ENCODE assay signal across 26 cellular contexts in the genomic region with DNA sequence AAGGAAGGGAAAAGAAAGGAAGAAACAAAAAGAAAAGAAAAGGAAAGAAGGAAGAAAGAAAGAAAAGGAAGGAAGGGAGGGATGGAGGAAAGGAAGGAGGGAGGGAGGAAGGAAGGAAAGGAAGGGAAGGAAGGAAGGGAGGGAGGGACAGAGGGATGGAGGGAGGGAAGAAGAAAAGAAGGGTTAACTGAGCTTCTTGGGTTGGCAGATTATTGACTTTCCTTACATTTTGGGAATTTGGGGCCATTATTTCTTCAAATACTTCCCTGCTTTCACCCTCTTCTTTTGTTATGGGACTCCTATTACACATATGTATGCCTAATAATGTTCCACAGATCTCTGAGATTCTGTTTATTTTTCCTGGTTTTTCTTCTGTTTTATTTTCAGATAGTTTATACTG.
"Had no signal": no experiment of that assay in that cellular context is flagged by ENCODE, and none has a peak within 500 bp of the region (broad histone marks: within the 10 kb centered on the region; RNA-seq: fewer than 3 reads in every experiment).

No MANE protein-coding gene starts in this region.

- H3K27ac ChIP-seq: stomach, suprapubic skin, testis, thoracic aorta, thyroid gland, tibial artery, tibial nerve, transverse colon, upper lobe of left lung, upper lobe of right lung, uterus, vagina had no signal

- ATAC-seq: stimulated activated effector memory CD8-positive, alpha-beta T cell treated with anti-CD3 and anti-CD28 coated beads, Interleukin-12 subunit alpha, Interleukin-12 subunit beta, amount 100 ng/mL, for 72 hours; stimulated activated memory B cell treated with anti-CD40 and anti-IgM and Interleukin-4, amounts not matched to agents 10 μg/mL and 1 μg/mL and 100 μg/mL, for 72 hours; stimulated activated naive B cell treated with anti-CD40 and anti-IgM and Interleukin-4, amounts not matched to agents 10 μg/mL and 1 μg/mL and 100 μg/mL, for 72 hours; stimulated activated naive CD8-positive, alpha-beta T cell treated with anti-CD3 and anti-CD28 coated beads, Interleukin-15, amount 100 ng/mL, for 72 hours; stimulated activated naive CD8-positive, alpha-beta T cell treated with anti-CD3 and anti-CD28 coated beads, Interleukin-15, Interleukin-2, amounts not matched to agents 100 U/mL and 50 U/mL, for 24 hours; upper lobe of right lung had no signal

- H3K36me3 ChIP-seq: stomach, suprapubic skin, thoracic aorta, thyroid gland, tibial artery, tibial nerve, transverse colon, upper lobe of left lung, upper lobe of right lung, uterus, vagina had no signal

- H3K4me1 ChIP-seq: stomach, suprapubic skin, testis, thyroid gland, tibial artery, tibial nerve, upper lobe of left lung, upper lobe of right lung, uterus, vagina had no signal

- DNase-seq: stimulated activated CD4-positive, alpha-beta T cell treated with anti-CD3 and anti-CD28 coated beads, Interleukin-2, amount 100 ng/mL, for 48 hours; stimulated activated CD4-positive, alpha-beta T cell treated with anti-CD3 and anti-CD28 coated beads, Interleukin-4, amount 100 ng/mL, for 1 hour; stimulated activated CD4-positive, alpha-beta T cell treated with anti-CD3 and anti-CD28 coated beads, Interleukin-4, amount 100 ng/mL, for 24 hours; stimulated activated CD4-positive, alpha-beta T cell treated with anti-CD3 and anti-CD28 coated beads, Interleukin-4, amount 100 ng/mL, for 4 hours; stimulated activated CD8-positive, alpha-beta memory T cell treated with anti-CD3 and anti-CD28 coated beads, Interleukin-4, amount 100 ng/mL, for 48 hours; stimulated activated naive B cell treated with anti-CD40 and anti-IgM and Interleukin-4, amounts not matched to agents 10 μg/mL and 1 μg/mL and 100 μg/mL, for 72 hours; stimulated activated naive CD4-positive, alpha-beta T cell; stimulated activated naive CD4-positive, alpha-beta T cell treated with Interleukin-2 at 50 U/mL for 16 hours; stimulated activated naive CD8-positive, alpha-beta T cell treated with anti-CD3 and anti-CD28 coated beads, Interleukin-15, amount 100 ng/mL, for 72 hours; stimulated activated naive CD8-positive, alpha-beta T cell treated with anti-CD3 and anti-CD28 coated beads, Interleukin-15, Interleukin-2, amounts not matched to agents 100 U/mL and 50 U/mL, for 24 hours; stomach; substantia nigra; testis; thyroid gland; tibial artery; transverse colon; trophoblast cell; upper lobe of left lung; upper lobe of right lung; uterus had no signal

- H3K27me3 ChIP-seq: stomach, suprapubic skin, testis, thyroid gland, tibial artery, tibial nerve, transverse colon, upper lobe of left lung, upper lobe of right lung, uterus, vagina had no signal

- H3K9me3 ChIP-seq: stomach, suprapubic skin, testis, thoracic aorta, thyroid gland, tibial artery, tibial nerve, transverse colon, upper lobe of left lung, upper lobe of right lung, uterus, vagina had no signal

- H3K4me3 ChIP-seq: stomach, suprapubic skin, testis, thoracic aorta, thyroid gland, tibial artery, tibial nerve, transverse colon, upper lobe of left lung, upper lobe of right lung, uterus, vagina had no signal
